ENCODE assay signal across 1 cellular context in genomic region chr6:44297063-44298038, GRCh38.
TF ChIP-seq lines count a peak whose summit lies in the region.

No MANE protein-coding gene starts in this region.

TF ChIP-seq in GM12878, 131 proteins besides CTCF, POLR2A, EP300 and RAD21:
- TF ChIP-seq IKZF1 (conservative IDR thresholded peaks at IDR 0.05) (no peak), SUZ12 (IDR thresholded peaks at IDR 0.05; ENCODE audit: unreplicated experiment) (peak; percentile 25), HSF1 (IDR thresholded peaks at IDR 0.05; ENCODE audit: low read depth, low read length) (no peak), ZBTB33 (IDR thresholded peaks at IDR 0.05) (no peak), CHD1 (IDR thresholded peaks at IDR 0.05; ENCODE audit: low read depth, low read length) (no peak), SP1 (IDR thresholded peaks at IDR 0.05; ENCODE audit: low read depth, low read length) (no peak)
